Comparison of ENCODE assay signal across 1 cellular context in genomic region chr19:16446108-16447014, GRCh38.
TF ChIP-seq lines count a peak whose summit lies in the region.

No MANE protein-coding gene starts in this region.

TF ChIP-seq in GM12878, 131 proteins besides CTCF, POLR2A, EP300 and RAD21 (continued from another document and continues in another):
- no peak for TF ChIP-seq CBX3 (IDR thresholded peaks at IDR 0.05; ENCODE audit: borderline replicate concordance, low read depth)
- no peak for TF ChIP-seq KAT2A (conservative IDR thresholded peaks at IDR 0.05; ENCODE audit: control insufficient read depth, low read depth, low read length)
- peak; percentile 43; the same call in 1 of the 2 replicates for TF ChIP-seq ATF7 (IDR thresholded peaks at IDR 0.05; ENCODE audit: low read depth)
- TF ChIP-seq ZBTB4 (CRISPR knock-in tag; IDR thresholded peaks at IDR 0.05): no peak
- no peak for TF ChIP-seq KLF5 (IDR thresholded peaks at IDR 0.05; ENCODE audit: partially characterized antibody)
- no peak for TF ChIP-seq ZSCAN29 (IDR thresholded peaks at IDR 0.05)
- TF ChIP-seq STAT1 (conservative IDR thresholded peaks at IDR 0.05): no peak
- TF ChIP-seq IRF3 (IDR thresholded peaks at IDR 0.05): no peak
- no peak for TF ChIP-seq SMC3 (IDR thresholded peaks at IDR 0.05; ENCODE audit: borderline replicate concordance, low read length)
- TF ChIP-seq POLR2AphosphoS5 (IDR thresholded peaks at IDR 0.05; ENCODE audit: low read length): peak; percentile 62; the same call in 1 of the 2 replicates
- no peak for TF ChIP-seq TCF3 (IDR thresholded peaks at IDR 0.05; ENCODE audit: borderline replicate concordance, insufficient read depth, low read depth, low read length)
- no peak for TF ChIP-seq ESRRA (IDR thresholded peaks at IDR 0.05; ENCODE audit: low read length)
- TF ChIP-seq SIN3A (IDR thresholded peaks at IDR 0.05; ENCODE audit: low read depth, low read length): no peak
- TF ChIP-seq EGR1 (IDR thresholded peaks at IDR 0.05; ENCODE audit: borderline replicate concordance in 1 of 2, low read depth in 2 of 2, low read length in 2 of 2): no peak
- no peak for TF ChIP-seq ZBTB33 (IDR thresholded peaks at IDR 0.05)
- TF ChIP-seq PML (IDR thresholded peaks at IDR 0.05; ENCODE audit: low read length): no peak
- no peak for TF ChIP-seq TCF7 (IDR thresholded peaks at IDR 0.05; ENCODE audit: borderline replicate concordance)
- TF ChIP-seq SUPT20H (IDR thresholded peaks at IDR 0.05; ENCODE audit: borderline replicate concordance, control insufficient read depth, low read depth, low read length): no peak
- TF ChIP-seq NKRF (conservative IDR thresholded peaks at IDR 0.05): no peak; the same call in 1 of the 2 replicates
- peak; percentile 97 to 98 for TF ChIP-seq BHLHE40 (IDR thresholded peaks at IDR 0.05; ENCODE audit: borderline replicate concordance in 1 of 2, low read depth in 2 of 2, low read length in 1 of 2)
- no peak for TF ChIP-seq REST (IDR thresholded peaks at IDR 0.05; ENCODE audit: low read depth, low read length)
- TF ChIP-seq POU2F2 (IDR thresholded peaks at IDR 0.05; ENCODE audit: borderline replicate concordance, low read depth, low read length): 0 out of 3 replicates have a peak, but pooled peaks have one; percentile 17
- no peak for TF ChIP-seq ZNF384 (IDR thresholded peaks at IDR 0.05; ENCODE audit: borderline replicate concordance, low read depth, low read length)
- TF ChIP-seq ASH2L (IDR thresholded peaks at IDR 0.05; ENCODE audit: borderline replicate concordance, low read depth): no peak
- TF ChIP-seq MTA3 (IDR thresholded peaks at IDR 0.05; ENCODE audit: borderline replicate concordance, low read length): peak; percentile 72; the same call in 1 of the 2 replicates
- peak; percentile 58 to 60 for TF ChIP-seq IKZF2 (IDR thresholded peaks at IDR 0.05)
- no peak for TF ChIP-seq MTA2 (IDR thresholded peaks at IDR 0.05; ENCODE audit: low read depth)
- TF ChIP-seq BACH1 (IDR thresholded peaks at IDR 0.05; ENCODE audit: borderline replicate concordance): no peak
- TF ChIP-seq NR2F1 (conservative IDR thresholded peaks at IDR 0.05): peak; percentile 89
- TF ChIP-seq LARP7 (IDR thresholded peaks at IDR 0.05): peak; percentile 50
- TF ChIP-seq CHD4 (IDR thresholded peaks at IDR 0.05): no peak
- no peak for TF ChIP-seq MLLT1 (IDR thresholded peaks at IDR 0.05)
- peak; percentile 75; the same call in 1 of the 2 replicates for TF ChIP-seq TAF1 (IDR thresholded peaks at IDR 0.05; ENCODE audit: borderline replicate concordance, low read depth, low read length)
- TF ChIP-seq CBX5 (IDR thresholded peaks at IDR 0.05; ENCODE audit: low read depth): no peak
- no peak; the same call in 1 of the 2 replicates for TF ChIP-seq MYB (IDR thresholded peaks at IDR 0.05; ENCODE audit: borderline replicate concordance, low read depth, low read length)
- no peak for TF ChIP-seq HDAC2 (IDR thresholded peaks at IDR 0.05)
- TF ChIP-seq RFX5 (IDR thresholded peaks at IDR 0.05; ENCODE audit: low read depth, low read length): no peak
- no peak for TF ChIP-seq SMARCA5 (IDR thresholded peaks at IDR 0.05)
- no peak for TF ChIP-seq SPI1 (IDR thresholded peaks at IDR 0.05; ENCODE audit: borderline replicate concordance, insufficient read depth, low read depth, low read length)
- no peak for TF ChIP-seq ATF2 (IDR thresholded peaks at IDR 0.05; ENCODE audit: low read length)
- TF ChIP-seq ZNF217 (IDR thresholded peaks at IDR 0.05): no peak
- TF ChIP-seq E2F8 (IDR thresholded peaks at IDR 0.05; ENCODE audit: low read depth, partially characterized antibody): no peak
- no peak for TF ChIP-seq ATF3 (IDR thresholded peaks at IDR 0.05; ENCODE audit: borderline replicate concordance, extremely low read depth, low read depth, low read length)
- TF ChIP-seq NFYA (IDR thresholded peaks at IDR 0.05; ENCODE audit: borderline replicate concordance, low read depth, low read length): no peak
- no peak for TF ChIP-seq NR2C1 (IDR thresholded peaks at IDR 0.05)
